In genomic region chr1:38929054-38929453, GRCh38 we compare ENCODE assay signal across 2 cellular contexts.
TF ChIP-seq lines count a peak whose summit lies in the region.

No MANE protein-coding gene starts in this region.

TF ChIP-seq in H1, 55 proteins besides CTCF, POLR2A, EP300 and RAD21:
- TF ChIP-seq JUN (IDR thresholded peaks at IDR 0.05; ENCODE audit: low read depth, low read length), result no peak
- TF ChIP-seq, protein P1, sequence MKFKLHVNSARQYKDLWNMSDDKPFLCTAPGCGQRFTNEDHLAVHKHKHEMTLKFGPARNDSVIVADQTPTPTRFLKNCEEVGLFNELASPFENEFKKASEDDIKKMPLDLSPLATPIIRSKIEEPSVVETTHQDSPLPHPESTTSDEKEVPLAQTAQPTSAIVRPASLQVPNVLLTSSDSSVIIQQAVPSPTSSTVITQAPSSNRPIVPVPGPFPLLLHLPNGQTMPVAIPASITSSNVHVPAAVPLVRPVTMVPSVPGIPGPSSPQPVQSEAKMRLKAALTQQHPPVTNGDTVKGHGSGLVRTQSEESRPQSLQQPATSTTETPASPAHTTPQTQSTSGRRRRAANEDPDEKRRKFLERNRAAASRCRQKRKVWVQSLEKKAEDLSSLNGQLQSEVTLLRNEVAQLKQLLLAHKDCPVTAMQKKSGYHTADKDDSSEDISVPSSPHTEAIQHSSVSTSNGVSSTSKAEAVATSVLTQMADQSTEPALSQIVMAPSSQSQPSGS (IDR thresholded peaks at IDR 0.05; ENCODE audit: low read length), result no peak
- no peak for TF ChIP-seq CEBPB (IDR thresholded peaks at IDR 0.05; ENCODE audit: low read depth, low read length)
- no peak for TF ChIP-seq EZH2 (IDR thresholded peaks at IDR 0.05; ENCODE audit: low read depth, low read length, severe bottlenecking)
- TF ChIP-seq GABPA (IDR thresholded peaks at IDR 0.05; ENCODE audit: borderline replicate concordance, insufficient read depth, low read length), result no peak
- TF ChIP-seq, protein P2, sequence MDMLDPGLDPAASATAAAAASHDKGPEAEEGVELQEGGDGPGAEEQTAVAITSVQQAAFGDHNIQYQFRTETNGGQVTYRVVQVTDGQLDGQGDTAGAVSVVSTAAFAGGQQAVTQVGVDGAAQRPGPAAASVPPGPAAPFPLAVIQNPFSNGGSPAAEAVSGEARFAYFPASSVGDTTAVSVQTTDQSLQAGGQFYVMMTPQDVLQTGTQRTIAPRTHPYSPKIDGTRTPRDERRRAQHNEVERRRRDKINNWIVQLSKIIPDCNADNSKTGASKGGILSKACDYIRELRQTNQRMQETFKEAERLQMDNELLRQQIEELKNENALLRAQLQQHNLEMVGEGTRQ (IDR thresholded peaks at IDR 0.05; ENCODE audit: low read length), result no peak
- TF ChIP-seq CHD1 (IDR thresholded peaks at IDR 0.05; ENCODE audit: low read depth, low read length), result no peak
- no peak for TF ChIP-seq RXRA (IDR thresholded peaks at IDR 0.05; ENCODE audit: insufficient read depth, low read depth, low read length)
- no peak for TF ChIP-seq BCL11A (IDR thresholded peaks at IDR 0.05; ENCODE audit: low read depth in 2 of 2, low read length in 2 of 2)
- TF ChIP-seq KDM5A (IDR thresholded peaks at IDR 0.05; ENCODE audit: low read length), result no peak
- TF ChIP-seq CHD2 (IDR thresholded peaks at IDR 0.05; ENCODE audit: low read length), result no peak
- no peak for TF ChIP-seq PHF8 (conservative IDR thresholded peaks at IDR 0.05; ENCODE audit: low read depth, low read length)
- no peak for TF ChIP-seq SRF (IDR thresholded peaks at IDR 0.05; ENCODE audit: low read depth, low read length)
- TF ChIP-seq CBX5 (IDR thresholded peaks at IDR 0.05; ENCODE audit: low read depth, low read length), result no peak
- no peak for TF ChIP-seq NRF1 (IDR thresholded peaks at IDR 0.05; ENCODE audit: low read depth, low read length)
- TF ChIP-seq GTF2F1 (IDR thresholded peaks at IDR 0.05; ENCODE audit: borderline replicate concordance, low read depth, low read length), result no peak
- no peak for TF ChIP-seq TCF12 (IDR thresholded peaks at IDR 0.05; ENCODE audit: low read depth, low read length)
- TF ChIP-seq TEAD4 (IDR thresholded peaks at IDR 0.05; ENCODE audit: low read depth, low read length), result no peak
- TF ChIP-seq CTBP2 (IDR thresholded peaks at IDR 0.05; ENCODE audit: borderline replicate concordance, insufficient read depth, insufficient read length, low read length), result no peak

TF ChIP-seq in SK-N-SH, 30 proteins besides CTCF, POLR2A, EP300 and RAD21:
- TF ChIP-seq, protein P3, sequence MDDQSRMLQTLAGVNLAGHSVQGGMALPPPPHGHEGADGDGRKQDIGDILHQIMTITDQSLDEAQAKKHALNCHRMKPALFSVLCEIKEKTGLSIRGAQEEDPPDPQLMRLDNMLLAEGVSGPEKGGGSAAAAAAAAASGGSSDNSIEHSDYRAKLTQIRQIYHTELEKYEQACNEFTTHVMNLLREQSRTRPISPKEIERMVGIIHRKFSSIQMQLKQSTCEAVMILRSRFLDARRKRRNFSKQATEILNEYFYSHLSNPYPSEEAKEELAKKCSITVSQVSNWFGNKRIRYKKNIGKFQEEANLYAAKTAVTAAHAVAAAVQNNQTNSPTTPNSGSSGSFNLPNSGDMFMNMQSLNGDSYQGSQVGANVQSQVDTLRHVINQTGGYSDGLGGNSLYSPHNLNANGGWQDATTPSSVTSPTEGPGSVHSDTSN (IDR thresholded peaks at IDR 0.05), result no peak
- TF ChIP-seq SIN3A (IDR thresholded peaks at IDR 0.05; ENCODE audit: borderline replicate concordance, low read depth, low read length), result no peak
- TF ChIP-seq CHD2 (IDR thresholded peaks at IDR 0.05; ENCODE audit: low read length, partially characterized antibody), result no peak
- no peak for TF ChIP-seq GABPA (IDR thresholded peaks at IDR 0.05; ENCODE audit: low read depth)
- no peak for TF ChIP-seq NRF1 (IDR thresholded peaks at IDR 0.05; ENCODE audit: low read depth, low read length)
- no peak for TF ChIP-seq EZH2phosphoT487 (IDR thresholded peaks at IDR 0.05; ENCODE audit: borderline replicate concordance, low read depth)
- TF ChIP-seq FOSL2 (IDR thresholded peaks at IDR 0.05; ENCODE audit: borderline replicate concordance, low read depth), result no peak
- TF ChIP-seq YY1 (IDR thresholded peaks at IDR 0.05; ENCODE audit: low read depth), result no peak
- no peak for TF ChIP-seq REST (IDR thresholded peaks at IDR 0.05; ENCODE audit: low read depth, low read length)
- TF ChIP-seq SMC3 (IDR thresholded peaks at IDR 0.05; ENCODE audit: low read depth, low read length), result no peak
- no peak for TF ChIP-seq TEAD4 (IDR thresholded peaks at IDR 0.05; ENCODE audit: borderline replicate concordance, insufficient read depth)
- TF ChIP-seq ZBTB33 (IDR thresholded peaks at IDR 0.05; ENCODE audit: borderline replicate concordance, low read depth), result no peak
- TF ChIP-seq MEF2A (IDR thresholded peaks at IDR 0.05; ENCODE audit: borderline replicate concordance, low read depth), result no peak
- no peak for TF ChIP-seq MXI1 (IDR thresholded peaks at IDR 0.05; ENCODE audit: low read depth, low read length)
- no peak for TF ChIP-seq RCOR1 (IDR thresholded peaks at IDR 0.05; ENCODE audit: low read length)
